ENCODE assay signal across 28 cellular contexts in genomic region chr7:82110146-82110823, GRCh38.
DNase-seq lines count a peak whose midpoint lies in the region; TF ChIP-seq lines count a peak whose summit lies in the region.
"Had no signal": no experiment of that assay in that cellular context is flagged by ENCODE, and none has a peak within 500 bp of the region (broad histone marks: within the 10 kb centered on the region; RNA-seq: fewer than 3 reads in every experiment).

No MANE protein-coding gene starts in this region.

- H3K36me3 ChIP-seq in fibroblast of lung (ENCODE audit: control insufficient read depth, insufficient read depth, low read length), result no peaks in the 10 kb centered on the region
- H3K36me3 ChIP-seq: prostate gland, suprapubic skin, uterus had no signal

- no peaks in the 10 kb centered on the region for H3K36me3 Mint-ChIP-seq in glutamatergic neuron (ENCODE audit: unreplicated experiment)
- H3K36me3 Mint-ChIP-seq: activated naive CD4-positive, alpha-beta T cell treated with anti-CD3 and anti-CD28 coated beads, Interleukin-2, amount 10 ng/mL, durations not matched to agents 7 days and 5 days; natural killer cell treated with Interleukin-12 subunit alpha and Interleukin-12 subunit beta and Interleukin-15 and Interleukin-18, amount 100 ng/mL, for 72 hours; stimulated activated effector memory CD8-positive, alpha-beta T cell treated with anti-CD3 and anti-CD28 coated beads, Interleukin-12 subunit alpha, Interleukin-12 subunit beta, amount 100 ng/mL, for 72 hours had no signal

- no peak overlapping the region for H3K9ac ChIP-seq in fibroblast of lung (ENCODE audit: insufficient read depth, low read length)

- no peaks in the 10 kb centered on the region for H3K27me3 ChIP-seq in fibroblast of lung (ENCODE audit: control insufficient read depth, insufficient read depth, low read length)
- H3K27me3 ChIP-seq: suprapubic skin, uterus had no signal

- H2AFZ ChIP-seq in fibroblast of lung (ENCODE audit: low read length), result no peak overlapping the region

- peak overlapping the region; percentile 35 for H3K27ac ChIP-seq in fibroblast of lung (ENCODE audit: insufficient read depth, low read length)
- H3K27ac ChIP-seq: prostate gland, suprapubic skin, uterus had no signal

- DNase-seq in D341Med (ENCODE audit: low spot score) (peak; percentile 24), NCI-H1105 (lab: John Stamatoyannopoulos, UW) (peak; percentile 75), NCI-H748 treated with DMSO at 0.1 percent for 48 hours (lab: John Stamatoyannopoulos, UW) (peak; percentile 94), fibroblast of lung (ENCODE audit: low read depth in 2 of 2) (no peak), glutamatergic neuron (no peak), NCI-H526 treated with DMSO at 0.1 percent for 48 hours (lab: John Stamatoyannopoulos, UW) (no peak), RKO (ENCODE audit: low spot score) (no peak)
- DNase-seq in central memory CD4-positive, alpha-beta T cell, result no peak
- DNase-seq: ACHN; activated CD4-positive, alpha-beta T cell treated with anti-CD3 and anti-CD28 coated beads for 1 hour; activated CD8-positive, alpha-beta memory T cell treated with anti-CD3 and anti-CD28 coated beads for 24 hours; activated naive CD4-positive, alpha-beta T cell treated with anti-CD3 and anti-CD28 coated beads, Interleukin-2, amount 10 ng/mL, durations not matched to agents 7 days and 5 days; activated T-cell treated with anti-CD3 and anti-CD28 coated beads, Interleukin-2, amount 50 U/mL, for 4 hours; anterior cingulate cortex; C1 segment of cervical spinal cord; cerebellar nuclear complex; effector memory CD8-positive, alpha-beta T cell; Karpas-422; left colon; midbrain; NCI-H1694; NCI-H510A; Right ventricle myocardium superior; uterus had no signal

- H4K20me1 ChIP-seq in fibroblast of lung (ENCODE audit: control insufficient read depth, extremely low read depth, insufficient read depth, low read length), result no peaks in the 10 kb centered on the region

- H3K4me3 ChIP-seq in fibroblast of lung (replicated peaks in 1 of 4; ENCODE audit: control extremely low read depth in 1 of 4, insufficient read depth in 1 of 4, low read depth in 3 of 4, low read length in 4 of 4), result no peak overlapping the region
- H3K4me3 ChIP-seq: prostate gland, suprapubic skin, uterus had no signal

- H3K4me1 Mint-ChIP-seq in glutamatergic neuron (ENCODE audit: low read depth, unreplicated experiment), result peaks cover 11% of the 10 kb centered on the region
- H3K4me1 Mint-ChIP-seq: activated naive CD4-positive, alpha-beta T cell treated with anti-CD3 and anti-CD28 coated beads, Interleukin-2, amount 10 ng/mL, durations not matched to agents 7 days and 5 days; stimulated activated effector memory CD8-positive, alpha-beta T cell treated with anti-CD3 and anti-CD28 coated beads, Interleukin-12 subunit alpha, Interleukin-12 subunit beta, amount 100 ng/mL, for 72 hours had no signal

- no peaks in the 10 kb centered on the region for H3K79me2 ChIP-seq in fibroblast of lung (ENCODE audit: control insufficient read depth, insufficient read depth, low read length)

- H3K4me3 Mint-ChIP-seq in glutamatergic neuron (ENCODE audit: unreplicated experiment), result no peak overlapping the region
- H3K4me3 Mint-ChIP-seq: activated naive CD4-positive, alpha-beta T cell treated with anti-CD3 and anti-CD28 coated beads, Interleukin-2, amount 10 ng/mL, durations not matched to agents 7 days and 5 days; activated T-cell treated with anti-CD3 and anti-CD28 coated beads, Interleukin-2, amount 50 U/mL, for 4 hours; effector memory CD8-positive, alpha-beta T cell; natural killer cell treated with Interleukin-12 subunit alpha and Interleukin-12 subunit beta and Interleukin-15 and Interleukin-18, amount 100 ng/mL, for 72 hours; stimulated activated effector memory CD8-positive, alpha-beta T cell treated with anti-CD3 and anti-CD28 coated beads, Interleukin-12 subunit alpha, Interleukin-12 subunit beta, amount 100 ng/mL, for 72 hours had no signal

- no peaks in the 10 kb centered on the region for H3K4me1 ChIP-seq in fibroblast of lung (ENCODE audit: control insufficient read depth, extremely low read depth, insufficient read depth, low read length)
- H3K4me1 ChIP-seq: prostate gland, uterus had no signal

- peaks cover 4% of the 10 kb centered on the region for H3K9me3 Mint-ChIP-seq in glutamatergic neuron (ENCODE audit: unreplicated experiment)

- peaks cover 4% of the 10 kb centered on the region for H3K27me3 Mint-ChIP-seq in glutamatergic neuron (ENCODE audit: unreplicated experiment)
- H3K27me3 Mint-ChIP-seq: activated naive CD4-positive, alpha-beta T cell treated with anti-CD3 and anti-CD28 coated beads, Interleukin-2, amount 10 ng/mL, durations not matched to agents 7 days and 5 days; effector memory CD8-positive, alpha-beta T cell; natural killer cell treated with Interleukin-12 subunit alpha and Interleukin-12 subunit beta and Interleukin-15 and Interleukin-18, amount 100 ng/mL, for 72 hours had no signal

- TF ChIP-seq CTCF in fibroblast of lung (conservative IDR thresholded peaks at IDR 0.05 in 1 of 2, IDR thresholded peaks at IDR 0.05 in 1 of 2; ENCODE audit: low read depth in 1 of 2, low read length in 2 of 2), result no peak
- TF ChIP-seq CTCF in glutamatergic neuron (IDR thresholded peaks at IDR 0.05; ENCODE audit: partially characterized antibody, unreplicated experiment), result no peak

- no peaks in the 10 kb centered on the region for H3K9me3 ChIP-seq in fibroblast of lung (ENCODE audit: control insufficient read depth, insufficient read depth, low read depth, low read length)
- H3K9me3 ChIP-seq: prostate gland, suprapubic skin, uterus had no signal

- no peak overlapping the region for H3K27ac Mint-ChIP-seq in glutamatergic neuron (ENCODE audit: unreplicated experiment)
- H3K27ac Mint-ChIP-seq: activated naive CD4-positive, alpha-beta T cell treated with anti-CD3 and anti-CD28 coated beads, Interleukin-2, amount 10 ng/mL, durations not matched to agents 7 days and 5 days; effector memory CD8-positive, alpha-beta T cell; natural killer cell treated with Interleukin-12 subunit alpha and Interleukin-12 subunit beta and Interleukin-15 and Interleukin-18, amount 100 ng/mL, for 72 hours; stimulated activated effector memory CD8-positive, alpha-beta T cell treated with anti-CD3 and anti-CD28 coated beads, Interleukin-12 subunit alpha, Interleukin-12 subunit beta, amount 100 ng/mL, for 72 hours had no signal

- no peak overlapping the region for H3K4me2 ChIP-seq in fibroblast of lung (ENCODE audit: extremely low read depth, insufficient read depth, low read length)

Comparison
In these comparisons a context has a peak if more than half of its experiments do, and no peak if none do; other contexts are left out.
1. DNase-seq: peak in D341Med (single experiment), NCI-H1105 (single experiment) and NCI-H748 treated with DMSO at 0.1 percent for 48 hours (single experiment); none in fibroblast of lung (0 of 2), glutamatergic neuron (single experiment), NCI-H526 treated with DMSO at 0.1 percent for 48 hours (single experiment), RKO (single experiment) and central memory CD4-positive, alpha-beta T cell (single experiment).